Comparison of ENCODE assay signal across 8 cellular contexts in genomic region chr7:128404826-128405344, GRCh38. TPM values are rescaled to one million over a fixed set of nuclear protein-coding genes. Genes with fewer than 3 reads are reported as not detected.
DNase-seq lines count a peak whose midpoint lies in the region; ATAC-seq, FAIRE-seq and TF ChIP-seq lines count a peak whose summit lies in the region.

No MANE protein-coding gene starts in this region.

- TF ChIP-seq CTCF in AG04449 (IDR thresholded peaks at IDR 0.05; ENCODE audit: insufficient read depth, low read length, missing control alignments), result peak; percentile 39
- no peak for TF ChIP-seq CTCF in H9 (conservative IDR thresholded peaks at IDR 0.05)
- peak in 2 of 3 experiments; percentile 3 to 20 for TF ChIP-seq CTCF in keratinocyte (optimal IDR thresholded peaks at IDR 0.05 in 1 of 3, IDR thresholded peaks at IDR 0.05 in 1 of 3, conservative IDR thresholded peaks at IDR 0.05 in 1 of 3; ENCODE audit: extremely low read depth in 1 of 3, insufficient read depth in 2 of 3, low read length in 3 of 3)

- H3K9me3 ChIP-seq in H9 (ENCODE audit: control insufficient read depth, low read depth, low read length), result no peaks in the 10 kb centered on the region
- H3K9me3 ChIP-seq in keratinocyte (ENCODE audit: control insufficient read depth, low read depth, low read length), result no peaks in the 10 kb centered on the region

- H3K9me3 Mint-ChIP-seq in H9, result no peaks in the 10 kb centered on the region; a peak in 1 of 5 replicates
- H3K9me3 Mint-ChIP-seq in activated T-helper 17 cell treated with anti-CD3 and anti-CD28 coated beads, Interleukin-2, amount 50 U/mL, for 72 hours, result no peaks in the 10 kb centered on the region

- FAIRE-seq in keratinocyte (lab: Jason Lieb, UNC), result no peak

- no peak for DNase-seq in AG04449 (ENCODE audit: low read depth, low spot score)
- no peak for DNase-seq in H9
- no peak for DNase-seq in keratinocyte (ENCODE audit: low read depth, low spot score)
- no peak for DNase-seq in NCI-H1436 treated with DMSO at 0.1 percent for 48 hours (lab: John Stamatoyannopoulos, UW)

- H3K79me2 ChIP-seq in H9 (ENCODE audit: insufficient read depth, low read length) (no peaks in the 10 kb centered on the region), keratinocyte (ENCODE audit: control insufficient read depth, insufficient read depth, low read length) (peaks cover 15% of the 10 kb centered on the region)

- CTCF ChIA-PET in AG04449 (lab: Yijun Ruan, JAX), result interaction anchor here (0.7 to 14.1 kb wide), 8 partner anchors 12 to 56 kb away, joined by 3 to 229 read pairs (median 6); no protein-coding TSS in a partner anchor

- no peaks in the 10 kb centered on the region for H3K79me1 ChIP-seq in H9 (ENCODE audit: insufficient read depth, low read depth, low read length, poor library complexity, severe bottlenecking)

- H3K27ac Mint-ChIP-seq in H9, result no peak overlapping the region
- peak overlapping the region; percentile 77 for H3K27ac Mint-ChIP-seq in activated T-helper 17 cell treated with anti-CD3 and anti-CD28 coated beads, Interleukin-2, amount 50 U/mL, for 72 hours

- H4K20me1 ChIP-seq in H9 (ENCODE audit: control insufficient read depth, insufficient read depth, insufficient read length) (peaks cover 4% of the 10 kb centered on the region), keratinocyte (ENCODE audit: control insufficient read depth, extremely low read depth, insufficient read depth, low read length) (no peaks in the 10 kb centered on the region)

- no peak overlapping the region for H3K4ac ChIP-seq in H9 (ENCODE audit: low read depth, low read length)

- POLR2A ChIA-PET in AG04449 (lab: Yijun Ruan, JAX), result interaction anchor here (0.6 kb wide), 1 partner anchor 61 kb away, joined by 3 read pairs; the partner anchor contains the start of gene RBM28

- peaks cover 34 to 36% of the 10 kb centered on the region in 2 experiments for H3K4me1 Mint-ChIP-seq in H9
- H3K4me1 Mint-ChIP-seq in activated T-helper 17 cell treated with anti-CD3 and anti-CD28 coated beads, Interleukin-2, amount 50 U/mL, for 72 hours, result peaks cover 23% of the 10 kb centered on the region

- peaks cover 0 to 17% (median 12%) of the 10 kb centered on the region in 3 experiments; a peak in 6 of 7 replicates for H3K36me3 Mint-ChIP-seq in H9 (ENCODE audit: insufficient read depth in 1 of 3, low read depth in 3 of 3)
- peaks cover 46% of the 10 kb centered on the region for H3K36me3 Mint-ChIP-seq in activated T-helper 17 cell treated with anti-CD3 and anti-CD28 coated beads, Interleukin-2, amount 50 U/mL, for 72 hours (ENCODE audit: low read depth)

- H3K56ac ChIP-seq in H9 (ENCODE audit: insufficient read length, low read depth, low read length), result no peak overlapping the region

- no peak overlapping the region for H3K18ac ChIP-seq in H9 (ENCODE audit: insufficient read length, low read depth, low read length)

- no peak overlapping the region for H2BK12ac ChIP-seq in H9 (ENCODE audit: insufficient read length, low read depth, low read length)

- peak overlapping the region; percentile 68 to 82 for H3K4me3 Mint-ChIP-seq in H9
- H3K4me3 Mint-ChIP-seq in activated T-helper 17 cell treated with anti-CD3 and anti-CD28 coated beads, Interleukin-2, amount 50 U/mL, for 72 hours, result peak overlapping the region; percentile 87

- H3K36me3 ChIP-seq in keratinocyte (ENCODE audit: control insufficient read depth in 2 of 2, extremely low read depth in 1 of 2, insufficient read depth in 2 of 2, low read length in 2 of 2), result peaks cover 11 to 23% of the 10 kb centered on the region in 2 experiments

- no peak overlapping the region for H2BK120ac ChIP-seq in H9 (ENCODE audit: low read depth, low read length, poor library complexity, severe bottlenecking)

- H3K9ac ChIP-seq in H9 (ENCODE audit: extremely low read depth, insufficient read length, low read length) (no peak overlapping the region), keratinocyte (ENCODE audit: control insufficient read depth, extremely low read depth, insufficient read depth, low read length) (peak overlapping the region; percentile 82)

- peaks cover 29% of the 10 kb centered on the region for H3K27me3 ChIP-seq in H9 (ENCODE audit: insufficient read depth, low read length)
- H3K27me3 ChIP-seq in keratinocyte (ENCODE audit: control insufficient read depth, extremely low read depth, insufficient read depth, low read length), result no peaks in the 10 kb centered on the region

- no peak overlapping the region for H2BK20ac ChIP-seq in H9 (ENCODE audit: low read depth, low read length, poor library complexity, severe bottlenecking)

- H2BK15ac ChIP-seq in H9 (ENCODE audit: low read depth, low read length), result no peak overlapping the region

- no peak overlapping the region for H3T11ph ChIP-seq in H9 (ENCODE audit: low read length)

- H3K4me3 ChIP-seq in AG04449 (ENCODE audit: low read depth, low read length), result peak overlapping the region; percentile 76
- H3K4me3 ChIP-seq in keratinocyte (ENCODE audit: control insufficient read depth in 2 of 3, extremely low read depth in 1 of 3, insufficient read depth in 2 of 3, low read depth in 1 of 3, low read length in 3 of 3), result peak overlapping the region; percentile 50 to 81 (median 60)

- H2BK5ac ChIP-seq in H9 (ENCODE audit: insufficient read length, low read length), result no peak overlapping the region

- dilution Hi-C loops in keratinocyte (cut with MboI; ENCODE audit: extremely low pct_ligation_motif_present, low sequenced_read_pairs), result no loop called here

- no peaks in the 10 kb centered on the region for H3K9me1 ChIP-seq in keratinocyte (ENCODE audit: control insufficient read depth, extremely low read depth, insufficient read depth, low read length)

- no peak overlapping the region for H4K5ac ChIP-seq in H9 (ENCODE audit: insufficient read length, low read depth, low read length)

- peaks cover 62% of the 10 kb centered on the region for H3K27me3 Mint-ChIP-seq in H9 (ENCODE audit: low read depth)
- H3K27me3 Mint-ChIP-seq in activated T-helper 17 cell treated with anti-CD3 and anti-CD28 coated beads, Interleukin-2, amount 50 U/mL, for 72 hours, result no peaks in the 10 kb centered on the region

- no peak overlapping the region for H3K23ac ChIP-seq in H9 (ENCODE audit: insufficient read length, low read depth, low read length)

- peaks cover 12% of the 10 kb centered on the region for H3K23me2 ChIP-seq in H9 (ENCODE audit: insufficient read length, low read depth, low read length, poor library complexity, severe bottlenecking)

- H4K91ac ChIP-seq in H9 (ENCODE audit: insufficient read length, low read depth, low read length), result no peak overlapping the region

- no CpG with 5 or more reads among the region's 9 CpGs for WGBS in H9 (ENCODE audit: extremely low coverage, insufficient read length, low lambda C conversion rate)

- H3K27ac ChIP-seq in H9 (ENCODE audit: insufficient read length, low read depth, low read length) (no peak overlapping the region), keratinocyte (ENCODE audit: control insufficient read depth, insufficient read depth, low read length) (peak overlapping the region; percentile 64), temporal lobe (ENCODE audit: low read depth, low read length) (peak overlapping the region; percentile 38)

- no peak overlapping the region for H4K8ac ChIP-seq in H9 (replicated peaks; ENCODE audit: insufficient read length, low read depth, low read length)

- H3K4me1 ChIP-seq in H9 (ENCODE audit: insufficient read depth, low read length) (peaks cover 4% of the 10 kb centered on the region; the same call in 1 of the 2 replicates), keratinocyte (ENCODE audit: control insufficient read depth, extremely low read depth, insufficient read depth, low read length) (peaks cover 33% of the 10 kb centered on the region)

- H2AFZ ChIP-seq in H9 (ENCODE audit: low read length) (no peak overlapping the region), keratinocyte (ENCODE audit: control insufficient read depth, low read length) (no peak overlapping the region)

- no peak overlapping the region for H2AK5ac ChIP-seq in H9 (ENCODE audit: insufficient read length, low read length)

- no peak overlapping the region for H3K14ac ChIP-seq in H9 (ENCODE audit: insufficient read depth, low read length)

- H3K4me2 ChIP-seq in H9 (ENCODE audit: insufficient read depth, insufficient read length, low read length) (peak overlapping the region; percentile 32), keratinocyte (ENCODE audit: control insufficient read depth, extremely low read depth, insufficient read depth, low read depth, low read length) (peak overlapping the region; percentile 98)

- no peak for ATAC-seq in activated T-helper 17 cell treated with anti-CD3 and anti-CD28 coated beads, Interleukin-2, amount 50 U/mL, for 72 hours (replicated peaks)
- ATAC-seq in HG03469 (IDR thresholded peaks at IDR 0.05; ENCODE audit: unreplicated experiment) (no peak), GM19397 (IDR thresholded peaks at IDR 0.05; ENCODE audit: unreplicated experiment) (no peak)

RNA-seq across cellular contexts. Expression of gene IMPDH1, which starts 4.9 kb away (rescaled TPM):
- total RNA-seq in H9 (2021) (32.7 and 35.2 TPM in 2 replicates), temporal lobe (22.6 TPM)
- total RNA-seq in activated T-helper 17 cell treated with anti-CD3 and anti-CD28 coated beads, Interleukin-2, amount 50 U/mL, for 72 hours, result 10 to 100 TPM; 62.7 to 95.6 TPM
- polyA plus RNA-seq in keratinocyte, result 50.0 to 62.5 TPM (median 56.2 TPM) in 3 replicates
- polyA plus RNA-seq in keratinocyte (2011; ENCODE audit: low read depth), result 16.9 TPM
- polyA plus RNA-seq in keratinocyte (2011; cell fraction: cytosol; rRNA removed), result 32.5 and 55.4 TPM in 2 replicates
- 55.2 and 60.9 TPM in 2 replicates for polyA plus RNA-seq in keratinocyte (2011; cell fraction: nucleus; rRNA removed)
- polyA plus RNA-seq in keratinocyte (2012; ENCODE audit: low replicate concordance), result 21.8 and 72.4 TPM in 2 replicates
- polyA minus RNA-seq in keratinocyte, result 77.7 to 199 TPM (median 83.4 TPM) in 3 replicates
- 80.6 TPM for polyA minus RNA-seq in keratinocyte (2011; cell fraction: cytosol; rRNA and poly(A)+ RNA removed)
- 36.9 and 47.0 TPM in 2 replicates for polyA minus RNA-seq in keratinocyte (2011; cell fraction: nucleus; rRNA and poly(A)+ RNA removed)

RNA-seq across cellular contexts. Expression of gene PRRT4, which starts 43.4 kb away (rescaled TPM):
- total RNA-seq in H9 (2021) (0.15 and 0.24 TPM in 2 replicates), temporal lobe (3.7 TPM)
- under 1 TPM; 0.13 to 0.45 TPM for total RNA-seq in activated T-helper 17 cell treated with anti-CD3 and anti-CD28 coated beads, Interleukin-2, amount 50 U/mL, for 72 hours
- 0.12 to 0.23 TPM (median 0.12 TPM) in 3 replicates for polyA plus RNA-seq in keratinocyte
- polyA plus RNA-seq in keratinocyte (2011; ENCODE audit: low read depth), result not detected
- 0.08 and 0.10 TPM in 2 replicates for polyA plus RNA-seq in keratinocyte (2011; cell fraction: cytosol; rRNA removed)
- 0.59 and 0.79 TPM in 2 replicates for polyA plus RNA-seq in keratinocyte (2011; cell fraction: nucleus; rRNA removed)
- polyA plus RNA-seq in keratinocyte (2012; ENCODE audit: low replicate concordance), result 0.18 and 0.76 TPM in 2 replicates
- not detected in 3 replicates for polyA minus RNA-seq in keratinocyte
- not detected for polyA minus RNA-seq in keratinocyte (2011; cell fraction: cytosol; rRNA and poly(A)+ RNA removed)
- 0.54 TPM in 1 of 2 replicates, not detected in the other for polyA minus RNA-seq in keratinocyte (2011; cell fraction: nucleus; rRNA and poly(A)+ RNA removed)

RNA-seq across cellular contexts. Expression of gene HILPDA, which starts 50.8 kb away (rescaled TPM):
- total RNA-seq in H9 (2021) (23.1 and 23.3 TPM in 2 replicates), temporal lobe (16.7 TPM)
- total RNA-seq in activated T-helper 17 cell treated with anti-CD3 and anti-CD28 coated beads, Interleukin-2, amount 50 U/mL, for 72 hours, result 1,000 to 10,000 TPM in 1 of 2 donors, 10 to 100 TPM in 1; 72.9 to 1,213 TPM
- 12.8 to 41.6 TPM (median 17.9 TPM) in 3 replicates for polyA plus RNA-seq in keratinocyte
- polyA plus RNA-seq in keratinocyte (2011; ENCODE audit: low read depth), result 5.1 TPM
- 11.2 and 16.4 TPM in 2 replicates for polyA plus RNA-seq in keratinocyte (2011; cell fraction: cytosol; rRNA removed)
- polyA plus RNA-seq in keratinocyte (2011; cell fraction: nucleus; rRNA removed), result 15.1 and 15.8 TPM in 2 replicates
- polyA plus RNA-seq in keratinocyte (2012; ENCODE audit: low replicate concordance), result 5.8 and 19.6 TPM in 2 replicates
- polyA minus RNA-seq in keratinocyte, result 11.2 to 26.9 TPM (median 11.3 TPM) in 3 replicates
- polyA minus RNA-seq in keratinocyte (2011; cell fraction: cytosol; rRNA and poly(A)+ RNA removed), result 8.1 TPM
- polyA minus RNA-seq in keratinocyte (2011; cell fraction: nucleus; rRNA and poly(A)+ RNA removed), result 5.3 and 8.8 TPM in 2 replicates
